In genomic region chr4:5526070-5526831, GRCh38 we compare ENCODE assay signal across 21 cellular contexts.
"Had no signal": no experiment of that assay in that cellular context is flagged by ENCODE, and none has a peak within 500 bp of the region (broad histone marks: within the 10 kb centered on the region; RNA-seq: fewer than 3 reads in every experiment).

No MANE protein-coding gene starts in this region.

- H3K4me3 Mint-ChIP-seq: activated B cell treated with CpG ODN at 0.5 μM for 24 hours; activated CD4-positive, alpha-beta memory T cell treated with anti-CD3 and anti-CD28 coated beads for 36 hours; activated naive CD8-positive, alpha-beta T cell treated with anti-CD3 and anti-CD28 coated beads, Interleukin-2, amount 10 ng/mL, durations not matched to agents 7 days and 5 days; T-helper 17 cell had no signal

- H3K9me3 Mint-ChIP-seq: activated B cell treated with CpG ODN at 0.5 μM for 24 hours had no signal

- H3K4me1 Mint-ChIP-seq: activated B cell treated with CpG ODN at 0.5 μM for 24 hours; activated naive CD8-positive, alpha-beta T cell treated with anti-CD3 and anti-CD28 coated beads, Interleukin-2, amount 10 ng/mL, durations not matched to agents 7 days and 5 days; T-helper 17 cell had no signal

- H3K4me1 ChIP-seq: left lung, thyroid gland had no signal

- H3K27ac Mint-ChIP-seq: activated B cell treated with CpG ODN at 0.5 μM for 24 hours; activated CD4-positive, alpha-beta memory T cell treated with anti-CD3 and anti-CD28 coated beads for 36 hours; activated naive CD8-positive, alpha-beta T cell treated with anti-CD3 and anti-CD28 coated beads, Interleukin-2, amount 10 ng/mL, durations not matched to agents 7 days and 5 days; nephron progenitor cell; T-helper 17 cell had no signal

- H3K36me3 Mint-ChIP-seq: activated CD4-positive, alpha-beta memory T cell treated with anti-CD3 and anti-CD28 coated beads for 36 hours; activated naive CD8-positive, alpha-beta T cell treated with anti-CD3 and anti-CD28 coated beads, Interleukin-2, amount 10 ng/mL, durations not matched to agents 7 days and 5 days had no signal

- DNase-seq: activated B cell treated with CpG ODN at 0.5 μM for 24 hours; activated CD4-positive, alpha-beta memory T cell treated with anti-CD3 and anti-CD28 coated beads for 36 hours; activated CD4-positive, alpha-beta T cell treated with anti-CD3 and anti-CD28 coated beads for 48 hours; activated naive CD4-positive, alpha-beta T cell treated with Interleukin-2 at 50 U/mL for 16 hours; activated naive CD8-positive, alpha-beta T cell treated with anti-CD3 and anti-CD28 coated beads, Interleukin-2, amount 10 ng/mL, durations not matched to agents 7 days and 5 days; activated T-cell treated with anti-CD3 and anti-CD28 coated beads, Interleukin-2, amount 50 U/mL, for 48 hours; amniotic stem cell; cerebellar nuclear complex; cortex of kidney; kidney; left lung; nephron progenitor cell; posterior cingulate gyrus; spleen; stimulated activated CD4-positive, alpha-beta T cell treated with anti-CD3 and anti-CD28 coated beads, Interleukin-4, amount 100 ng/mL, for 24 hours; stimulated activated naive CD8-positive, alpha-beta T cell treated with anti-CD3 and anti-CD28 coated beads, Interleukin-15, Interleukin-2, amounts not matched to agents 100 U/mL and 50 U/mL, for 24 hours; substantia nigra; SW 1271; T-helper 17 cell; thyroid gland; upper lobe of right lung had no signal

- H3K9me3 ChIP-seq: thyroid gland, upper lobe of right lung had no signal

- ATAC-seq: left lung; stimulated activated naive CD8-positive, alpha-beta T cell treated with anti-CD3 and anti-CD28 coated beads, Interleukin-15, Interleukin-2, amounts not matched to agents 100 U/mL and 50 U/mL, for 24 hours; T-helper 17 cell; upper lobe of right lung had no signal

- H3K27ac ChIP-seq: left lung, spleen, thyroid gland, upper lobe of right lung had no signal

- H3K4me3 ChIP-seq: left lung, spleen, thyroid gland, upper lobe of right lung had no signal

- H3K27me3 Mint-ChIP-seq: activated B cell treated with CpG ODN at 0.5 μM for 24 hours; activated CD4-positive, alpha-beta memory T cell treated with anti-CD3 and anti-CD28 coated beads for 36 hours; activated naive CD8-positive, alpha-beta T cell treated with anti-CD3 and anti-CD28 coated beads, Interleukin-2, amount 10 ng/mL, durations not matched to agents 7 days and 5 days; T-helper 17 cell had no signal

- H3K27me3 ChIP-seq: left lung, spleen, thyroid gland, upper lobe of right lung had no signal

- H3K36me3 ChIP-seq: left lung, spleen, upper lobe of right lung had no signal
